10 cellular contexts compared by ENCODE assay signal in genomic region chr2:33212151-33212550, GRCh38.
A peak's percentile ranks its signal among the peaks of the same experiment; 100 is the strongest.
DNase-seq lines count a peak whose midpoint lies in the region; ATAC-seq and TF ChIP-seq lines count a peak whose summit lies in the region.
"Had no signal": no experiment of that assay in that cellular context is flagged by ENCODE, and none has a peak within 500 bp of the region (broad histone marks: within the 10 kb centered on the region; RNA-seq: fewer than 3 reads in every experiment).

No MANE protein-coding gene starts in this region.

- H3F3A ChIP-seq in smooth muscle cell (ENCODE audit: low read depth), result peaks cover 34% of the 10 kb centered on the region

- no peaks in the 10 kb centered on the region for H3K9me3 ChIP-seq in HEK293 (ENCODE audit: control insufficient read depth, insufficient read depth, low read depth, low read length)
- H3K9me3 ChIP-seq in left ventricle myocardium inferior (replicated peaks), result no peaks in the 10 kb centered on the region
- no peaks in the 10 kb centered on the region for H3K9me3 ChIP-seq in smooth muscle cell (replicated peaks; ENCODE audit: low read depth)

- POLR2A ChIA-PET in HEK293 (lab: Yijun Ruan, JAX), result no interaction called here
- POLR2A ChIA-PET in activated CD4-positive, alpha-beta T cell treated with anti-CD3 and anti-CD28 coated beads, Interleukin-2, amount 10 ng/mL, durations not matched to agents 7 days and 5 days (lab: Charles Lee), result no interaction called here

- intact Hi-C loops in left ventricle myocardium inferior (cut with micrococcal nuclease), result no loop called here

- DNase-seq in amniotic epithelial cell (ENCODE audit: low read depth) (peak; percentile 99), left ventricle myocardium inferior (no peak), smooth muscle cell (lab: John Stamatoyannopoulos, UW; ENCODE audit: unreplicated experiment) (no peak), NCI-H2107 treated with DMSO at 0.1 percent for 48 hours (lab: John Stamatoyannopoulos, UW; ENCODE audit: unreplicated experiment) (no peak), NCI-H1105 treated with DMSO at 0.1 percent for 48 hours (lab: John Stamatoyannopoulos, UW) (no peak)
- DNase-seq in activated CD4-positive, alpha-beta T cell treated with anti-CD3 and anti-CD28 coated beads, Interleukin-2, amount 10 ng/mL, durations not matched to agents 7 days and 5 days, result no peak
- DNase-seq: NCI-H510A treated with DMSO at 0.1 percent for 48 hours, substantia nigra had no signal

- peaks cover 4% of the 10 kb centered on the region for H3K27me3 Mint-ChIP-seq in activated CD4-positive, alpha-beta T cell treated with anti-CD3 and anti-CD28 coated beads, Interleukin-2, amount 10 ng/mL, durations not matched to agents 7 days and 5 days

- CTCF ChIA-PET in HEK293 (lab: Yijun Ruan, JAX), result interaction anchor here (1.0 kb wide), 1 partner anchor 160 kb away, joined by 3 read pairs; no protein-coding TSS in a partner anchor
- CTCF ChIA-PET in activated CD4-positive, alpha-beta T cell treated with anti-CD3 and anti-CD28 coated beads, Interleukin-2, amount 10 ng/mL, durations not matched to agents 7 days and 5 days (lab: Charles Lee), result no interaction called here

- H3K27me3 ChIP-seq in left ventricle myocardium inferior (ENCODE audit: low read depth) (no peaks in the 10 kb centered on the region), smooth muscle cell (ENCODE audit: low read depth) (no peaks in the 10 kb centered on the region)

- H3K9ac ChIP-seq in smooth muscle cell (ENCODE audit: low read depth), result peak overlapping the region; percentile 62

- H3K9me3 Mint-ChIP-seq in activated CD4-positive, alpha-beta T cell treated with anti-CD3 and anti-CD28 coated beads, Interleukin-2, amount 10 ng/mL, durations not matched to agents 7 days and 5 days, result no peaks in the 10 kb centered on the region

- no peak for ATAC-seq in GM18861 (IDR thresholded peaks at IDR 0.05; ENCODE audit: unreplicated experiment)

- no peak overlapping the region for H3K27ac ChIP-seq in HEK293 (ENCODE audit: extremely low read depth, low read depth, low read length)
- H3K27ac ChIP-seq in left ventricle myocardium inferior (replicated peaks), result peak overlapping the region; percentile 37
- H3K27ac ChIP-seq in smooth muscle cell (ENCODE audit: low read depth), result peak overlapping the region; percentile 96

- H4K20me1 ChIP-seq in smooth muscle cell (ENCODE audit: low read depth), result no peaks in the 10 kb centered on the region

- WGBS in smooth muscle cell (ENCODE audit: low lambda C conversion rate), result 24% methylated on average over 3 of the region's 3 CpGs

- TF ChIP-seq CTCF in HEK293 (tag by site-specific recombination; IDR thresholded peaks at IDR 0.05) (no peak), left ventricle myocardium inferior (IDR thresholded peaks at IDR 0.05; ENCODE audit: borderline replicate concordance) (no peak), smooth muscle cell (IDR thresholded peaks at IDR 0.05; ENCODE audit: borderline replicate concordance, insufficient read depth, poor library complexity, severe bottlenecking) (no peak)

- H3K4me1 ChIP-seq in HEK293 (ENCODE audit: control insufficient read depth, insufficient read depth, low read length), result peaks cover 7% of the 10 kb centered on the region
- H3K4me1 ChIP-seq in left ventricle myocardium inferior, result peaks cover 71% of the 10 kb centered on the region
- peaks cover 24% of the 10 kb centered on the region for H3K4me1 ChIP-seq in smooth muscle cell (ENCODE audit: low read depth)

- no peak overlapping the region for H3K27ac Mint-ChIP-seq in activated CD4-positive, alpha-beta T cell treated with anti-CD3 and anti-CD28 coated beads, Interleukin-2, amount 10 ng/mL, durations not matched to agents 7 days and 5 days

- H3K4me3 Mint-ChIP-seq in activated CD4-positive, alpha-beta T cell treated with anti-CD3 and anti-CD28 coated beads, Interleukin-2, amount 10 ng/mL, durations not matched to agents 7 days and 5 days, result no peak overlapping the region

- no peaks in the 10 kb centered on the region for H3K36me3 ChIP-seq in HEK293 (ENCODE audit: control insufficient read depth in 2 of 2, insufficient read depth in 1 of 2, low read length in 2 of 2)
- H3K36me3 ChIP-seq in left ventricle myocardium inferior, result no peaks in the 10 kb centered on the region
- no peaks in the 10 kb centered on the region for H3K36me3 ChIP-seq in smooth muscle cell (ENCODE audit: low read depth)

- H3K79me2 ChIP-seq in smooth muscle cell (ENCODE audit: low read depth), result no peaks in the 10 kb centered on the region

- H3K4me2 ChIP-seq in smooth muscle cell, result peak overlapping the region; percentile 77

- no peaks in the 10 kb centered on the region for H3K36me3 Mint-ChIP-seq in activated CD4-positive, alpha-beta T cell treated with anti-CD3 and anti-CD28 coated beads, Interleukin-2, amount 10 ng/mL, durations not matched to agents 7 days and 5 days (ENCODE audit: low read depth)

- no peaks in the 10 kb centered on the region for H3K4me1 Mint-ChIP-seq in activated CD4-positive, alpha-beta T cell treated with anti-CD3 and anti-CD28 coated beads, Interleukin-2, amount 10 ng/mL, durations not matched to agents 7 days and 5 days

- H3K4me3 ChIP-seq in HEK293 (ENCODE audit: low read depth, low read length) (no peak overlapping the region), left ventricle myocardium inferior (no peak overlapping the region), smooth muscle cell (no peak overlapping the region)

- H2AFZ ChIP-seq in smooth muscle cell (ENCODE audit: low read depth), result no peak overlapping the region

TF ChIP-seq in HEK293, 187 proteins besides CTCF, POLR2A, EP300 and RAD21:
- TF ChIP-seq ZNF132 (tag by site-specific recombination; IDR thresholded peaks at IDR 0.05; ENCODE audit: borderline replicate concordance), result no peak
- TF ChIP-seq TRIM28 (IDR thresholded peaks at IDR 0.05; ENCODE audit: borderline replicate concordance, low read length), result 0 out of 2 replicates have a peak, but pooled peaks have one; percentile 35
- no peak for TF ChIP-seq PRDM1 (tag by site-specific recombination; IDR thresholded peaks at IDR 0.05)
- TF ChIP-seq MYNN (tag by site-specific recombination; IDR thresholded peaks at IDR 0.05; ENCODE audit: borderline replicate concordance), result no peak
- no peak for TF ChIP-seq ZNF580 (tag by site-specific recombination; IDR thresholded peaks at IDR 0.05)
- TF ChIP-seq FEZF1 (tag by site-specific recombination; IDR thresholded peaks at IDR 0.05), result peak; percentile 64; the same call in 1 of the 2 replicates
- TF ChIP-seq ZBTB44 (tag by site-specific recombination; IDR thresholded peaks at IDR 0.05), result no peak
- TF ChIP-seq, protein P1, sequence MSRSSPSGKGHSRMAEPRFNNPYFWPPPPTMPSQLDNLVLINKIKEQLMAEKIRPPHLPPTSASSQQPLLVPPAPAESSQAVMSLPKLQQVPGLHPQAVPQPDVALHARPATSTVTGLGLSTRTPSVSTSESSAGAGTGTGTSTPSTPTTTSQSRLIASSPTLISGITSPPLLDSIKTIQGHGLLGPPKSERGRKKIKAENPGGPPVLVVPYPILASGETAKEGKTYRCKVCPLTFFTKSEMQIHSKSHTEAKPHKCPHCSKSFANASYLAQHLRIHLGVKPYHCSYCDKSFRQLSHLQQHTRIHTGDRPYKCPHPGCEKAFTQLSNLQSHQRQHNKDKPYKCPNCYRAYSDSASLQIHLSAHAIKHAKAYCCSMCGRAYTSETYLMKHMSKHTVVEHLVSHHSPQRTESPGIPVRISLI (tag by site-specific recombination; IDR thresholded peaks at IDR 0.05), result no peak
- no peak for TF ChIP-seq ZFP37 (tag by site-specific recombination; IDR thresholded peaks at IDR 0.05)
- no peak for TF ChIP-seq ZIC2 (tag by site-specific recombination; IDR thresholded peaks at IDR 0.05)
- TF ChIP-seq WT1 (tag by site-specific recombination; IDR thresholded peaks at IDR 0.05), result peak; percentile 92
